Comparison of ENCODE assay signal across 14 cellular contexts in the genomic region with DNA sequence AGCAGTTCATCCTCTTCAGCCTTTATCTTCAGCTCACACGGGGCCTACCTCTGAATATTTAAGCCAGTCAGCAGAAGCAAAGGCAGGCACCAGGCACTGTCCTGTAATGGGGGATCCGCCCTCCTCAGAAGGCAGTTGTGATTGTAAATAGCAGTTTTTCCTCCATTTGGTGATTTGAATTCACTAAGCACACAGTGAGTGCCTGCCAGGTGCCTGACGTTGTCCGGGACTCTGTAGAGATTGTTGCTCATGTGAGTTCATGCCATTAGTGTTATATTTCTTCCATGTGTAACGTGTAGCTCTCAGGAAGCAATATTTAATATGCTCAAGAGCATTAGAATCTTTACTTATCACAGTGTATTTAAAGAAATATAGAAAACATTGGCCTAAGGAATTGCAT. TPM values are rescaled to one million over a fixed set of nuclear protein-coding genes. Genes with fewer than 3 reads are reported as not detected.
A peak's percentile ranks its signal among the peaks of the same experiment; 100 is the strongest.
DNase-seq lines count a peak whose midpoint lies in the region; ATAC-seq, FAIRE-seq and TF ChIP-seq lines count a peak whose summit lies in the region.
"Had no signal": no experiment of that assay in that cellular context is flagged by ENCODE, and none has a peak within 500 bp of the region (broad histone marks: within the 10 kb centered on the region; RNA-seq: fewer than 3 reads in every experiment).

No MANE protein-coding gene starts in this region.

- TF ChIP-seq CTCF in H9 (conservative IDR thresholded peaks at IDR 0.05) (no peak), HepG2 (CRISPR knock-in tag; IDR thresholded peaks at IDR 0.05) (no peak), lower leg skin (IDR thresholded peaks at IDR 0.05) (no peak), HFFc6 (IDR thresholded peaks at IDR 0.05) (no peak)

- no TSS peak for BruUV-seq in HepG2 (replicated peaks; lab: Mats Ljungman, UMichigan)

- no peak overlapping the region for H3T11ph ChIP-seq in H9 (ENCODE audit: low read length)

- H4K91ac ChIP-seq in H9 (ENCODE audit: insufficient read length, low read depth, low read length) = no peak overlapping the region

- no peak overlapping the region for H3K14ac ChIP-seq in H9 (ENCODE audit: insufficient read depth, low read length)

- H3K79me2 ChIP-seq in H9 (ENCODE audit: insufficient read depth, low read length) = no peaks in the 10 kb centered on the region
- H3K79me2 ChIP-seq in HepG2 (ENCODE audit: insufficient read depth, low read length) = no peaks in the 10 kb centered on the region

- no peak overlapping the region for H2AK5ac ChIP-seq in H9 (ENCODE audit: insufficient read length, low read length)

- H3K4me3 Mint-ChIP-seq in H9 (no peak overlapping the region), HFFc6 (no peak overlapping the region)
- H3K4me3 Mint-ChIP-seq: B cell; CD4-positive, alpha-beta memory T cell had no signal

- TF ChIP-seq EP300 in HepG2 (IDR thresholded peaks at IDR 0.05; ENCODE audit: low read depth in 2 of 2, low read length in 2 of 2) = no peak
- no peak for TF ChIP-seq EP300 in HepG2 (CRISPR knock-in tag; IDR thresholded peaks at IDR 0.05; ENCODE audit: borderline replicate concordance)

- POLR2A ChIA-PET in HepG2 (lab: Yijun Ruan, JAX) = interaction anchor here (0.6 to 3.0 kb wide), 8 partner anchors 9 to 146 kb away, joined by 3 to 18 read pairs (median 6); a partner anchor contains a TSS

- no peak overlapping the region for H4K5ac ChIP-seq in H9 (ENCODE audit: insufficient read length, low read depth, low read length)

- no peak for TF ChIP-seq RAD21 in HepG2 (CRISPR knock-in tag; IDR thresholded peaks at IDR 0.05)

- ATAC-seq in HepG2 = no peak
- no peak for ATAC-seq in HG02763 (IDR thresholded peaks at IDR 0.05; ENCODE audit: unreplicated experiment)
- no peak for ATAC-seq in esophagus mucosa
- ATAC-seq: Panc1, Right ventricle myocardium inferior had no signal

- intact Hi-C loops in HepG2 (cut with micrococcal nuclease; ENCODE audit: unreplicated experiment) = loop anchor here (5.0 kb wide), 1 partner anchor 96 kb away; no protein-coding TSS in a partner anchor
- intact Hi-C loops in lower leg skin (cut with DNase I; ENCODE audit: low total_unique reads) = loop anchor here (10.0 kb wide), 1 partner anchor 98 kb away; no protein-coding TSS in a partner anchor

- no peaks in the 10 kb centered on the region for H3K79me1 ChIP-seq in H9 (ENCODE audit: insufficient read depth, low read depth, low read length, poor library complexity, severe bottlenecking)

- H3K18ac ChIP-seq in H9 (ENCODE audit: insufficient read length, low read depth, low read length) = no peak overlapping the region

- H4K20me1 ChIP-seq in H9 (ENCODE audit: control insufficient read depth, insufficient read depth, insufficient read length) (no peaks in the 10 kb centered on the region), HepG2 (ENCODE audit: insufficient read depth, low read length) (no peaks in the 10 kb centered on the region)

- H3K36me3 ChIP-seq in HepG2 (replicated peaks in 1 of 2; ENCODE audit: control insufficient read depth in 1 of 2, insufficient read depth in 2 of 2, low read length in 2 of 2) = peaks cover 3 to 20% of the 10 kb centered on the region in 2 experiments; a peak in 3 of 5 replicates

- H3K4ac ChIP-seq in H9 (ENCODE audit: low read depth, low read length) = no peak overlapping the region

- H3K4me2 ChIP-seq in H9 (ENCODE audit: insufficient read depth, insufficient read length, low read length) (no peak overlapping the region), HepG2 (ENCODE audit: low read depth, low read length) (peak overlapping the region; percentile 73)

- H2BK20ac ChIP-seq in H9 (ENCODE audit: low read depth, low read length, poor library complexity, severe bottlenecking) = no peak overlapping the region

- H4K8ac ChIP-seq in H9 (replicated peaks; ENCODE audit: insufficient read length, low read depth, low read length) = no peak overlapping the region

- WGBS in H9 (ENCODE audit: extremely low coverage, insufficient read length, low lambda C conversion rate) = no CpG with 5 or more reads among the region's 5 CpGs
- 80% methylated on average over 5 of the region's 5 CpGs for whole genome bisulfite sequencing in HepG2 (ENCODE audit: low lambda C conversion rate)
- 80 to 94% methylated on average over 5 of the region's 5 CpGs for WGBS in lower leg skin, 2 donors

- H3K4me1 Mint-ChIP-seq in H9 = peaks cover 12 to 18% of the 10 kb centered on the region in 2 experiments
- peaks cover 35% of the 10 kb centered on the region for H3K4me1 Mint-ChIP-seq in HFFc6 (ENCODE audit: low read depth)
- H3K4me1 Mint-ChIP-seq: CD4-positive, alpha-beta memory T cell had no signal

- in situ Hi-C loops in HepG2 (cut with HindIII; ENCODE audit: extremely low pct_ligation_motif_present, low pct_unique_long_range_greater_than_20kb) = loop anchor here (5.0 kb wide), 1 partner anchor 111 kb away; no protein-coding TSS in a partner anchor

- DNase-seq in H9 = no peak
- peak; percentile 38 for DNase-seq in SHP77 treated with DMSO at 0.1 percent for 48 hours (lab: John Stamatoyannopoulos, UW)
- DNase-seq in HepG2 (ENCODE audit: low spot score) = no peak
- no peak for DNase-seq in lower leg skin (ENCODE audit: low spot score in 2 of 2)
- DNase-seq in HFFc6 = no peak
- DNase-seq: CD4-positive, alpha-beta memory T cell; DMS 273 treated with DMSO at 0.1 percent for 48 hours; H7; NCI-H1694 had no signal

- no peaks in the 10 kb centered on the region for H3K27me3 ChIP-seq in H9 (ENCODE audit: insufficient read depth, low read length)
- no peaks in the 10 kb centered on the region for H3K27me3 ChIP-seq in HepG2 (ENCODE audit: control insufficient read depth in 1 of 2, insufficient read depth in 2 of 2, low read length in 2 of 2)

- H2BK15ac ChIP-seq in H9 (ENCODE audit: low read depth, low read length) = no peak overlapping the region

- H3K27ac ChIP-seq in H9 (ENCODE audit: insufficient read length, low read depth, low read length) (no peak overlapping the region), HepG2 (ENCODE audit: extremely low read length, insufficient read depth, low read length) (peak overlapping the region; percentile 90)

- TF ChIP-seq POLR2A in HepG2 (IDR thresholded peaks at IDR 0.05; ENCODE audit: insufficient read depth in 1 of 2, low read depth in 2 of 2, low read length in 2 of 2) (no peak), lower leg skin (IDR thresholded peaks at IDR 0.05) (no peak)

- no peak overlapping the region for H3K23ac ChIP-seq in H9 (ENCODE audit: insufficient read length, low read depth, low read length)

- H2AFZ ChIP-seq in H9 (ENCODE audit: low read length) (no peak overlapping the region), HepG2 (ENCODE audit: low read length) (no peak overlapping the region)

- H3K56ac ChIP-seq in H9 (ENCODE audit: insufficient read length, low read depth, low read length) = no peak overlapping the region

- H2BK120ac ChIP-seq in H9 (ENCODE audit: low read depth, low read length, poor library complexity, severe bottlenecking) = no peak overlapping the region

- H3K9ac ChIP-seq in H9 (ENCODE audit: extremely low read depth, insufficient read length, low read length) (no peak overlapping the region), HepG2 (ENCODE audit: insufficient read depth, low read depth, low read length) (peak overlapping the region; percentile 68)

- H3K4me1 ChIP-seq in H9 (ENCODE audit: insufficient read depth, low read length) (no peaks in the 10 kb centered on the region), HepG2 (ENCODE audit: insufficient read depth, low read length) (peaks cover 74% of the 10 kb centered on the region)

- no peak for FAIRE-seq in HepG2 (lab: Jason Lieb, UNC)

- CTCF ChIA-PET in HepG2 (lab: Yijun Ruan, JAX; ENCODE audit: low intra/inter-chr PET ratio, low total read pairs) = no interaction called here

- H3K9me3 ChIP-seq in H9 (ENCODE audit: control insufficient read depth, low read depth, low read length) (no peaks in the 10 kb centered on the region), HepG2 (ENCODE audit: low read length) (no peaks in the 10 kb centered on the region)

- H2BK5ac ChIP-seq in H9 (ENCODE audit: insufficient read length, low read length) = no peak overlapping the region

- no peaks in the 10 kb centered on the region for H3K9me3 Mint-ChIP-seq in H9
- no peaks in the 10 kb centered on the region for H3K9me3 Mint-ChIP-seq in HFFc6
- H3K9me3 Mint-ChIP-seq: CD4-positive, alpha-beta memory T cell had no signal

- H3K23me2 ChIP-seq in H9 (ENCODE audit: insufficient read length, low read depth, low read length, poor library complexity, severe bottlenecking) = peaks cover 2% of the 10 kb centered on the region

- H3K36me3 Mint-ChIP-seq in H9 (ENCODE audit: insufficient read depth in 1 of 3, low read depth in 3 of 3) (peaks cover 47 to 93% (median 87%) of the 10 kb centered on the region in 3 experiments), HFFc6 (ENCODE audit: low read depth) (peaks cover 16% of the 10 kb centered on the region)

- no peaks in the 10 kb centered on the region for H3K27me3 Mint-ChIP-seq in H9 (ENCODE audit: low read depth)
- peaks cover 4% of the 10 kb centered on the region; the same call in 1 of the 2 replicates for H3K27me3 Mint-ChIP-seq in HFFc6 (ENCODE audit: insufficient read depth)
- H3K27me3 Mint-ChIP-seq: B cell; CD4-positive, alpha-beta memory T cell had no signal

- H3K27ac Mint-ChIP-seq in H9 (peak overlapping the region; percentile 17 to 78 (median 21); a peak in 3 of 7 replicates), HFFc6 (no peak overlapping the region)
- H3K27ac Mint-ChIP-seq: B cell had no signal

- H2BK12ac ChIP-seq in H9 (ENCODE audit: insufficient read length, low read depth, low read length) = no peak overlapping the region

- H3K4me3 ChIP-seq in HepG2 (replicated peaks in 1 of 3; ENCODE audit: insufficient read depth in 1 of 3, low read depth in 2 of 3, low read length in 3 of 3) (peak overlapping the region in 1 of 3 experiments; percentile 47; a peak in 1 of 6 replicates), lower leg skin (ENCODE audit: low read depth, poor library complexity, severe bottlenecking) (no peak overlapping the region)

RNA-seq across cellular contexts. Expression of a gene that starts 17.9 kb away (rescaled TPM):
- total RNA-seq in H9 (2021) (48.7 and 50.2 TPM in 2 replicates), HepG2 (2016; rRNA removed; fragmentation: Illumina TruSeq; extraction: Trizol) (39.5 and 48.6 TPM in 2 replicates), esophagus mucosa (27.0 TPM), lower leg skin (10 to 100 TPM; 14.9 to 30.4 (median 23.3) TPM)
- 13.0 and 14.5 TPM in 2 replicates for total RNA-seq in HepG2 (2016; cell fraction: cytosol; rRNA removed; fragmentation: Illumina TruSeq; extraction: Trizol; ENCODE audit: low read depth)
- 42.3 and 49.9 TPM in 2 replicates for total RNA-seq in HepG2 (2016; cell fraction: insoluble cytoplasmic fraction; rRNA removed; fragmentation: Illumina TruSeq; extraction: Trizol)
- 29.2 and 32.0 TPM in 2 replicates for total RNA-seq in HepG2 (2016; cell fraction: membrane; rRNA removed; fragmentation: Illumina TruSeq; extraction: Trizol)
- 25.4 and 25.5 TPM in 2 replicates for total RNA-seq in HepG2 (2016; cell fraction: nucleus; rRNA removed; fragmentation: Illumina TruSeq; extraction: Trizol)
- 35.6 and 37.8 TPM in 2 replicates for polyA plus RNA-seq in HepG2 (2011; rRNA removed)
- polyA plus RNA-seq in HepG2 (2011; cell fraction: cytosol; rRNA removed) = 25.0 and 32.1 TPM in 2 replicates
- 31.4 and 44.9 TPM in 2 replicates for polyA plus RNA-seq in HepG2 (2011; cell fraction: nucleus; rRNA removed)
- polyA plus RNA-seq in HepG2 (2012) = 33.2 and 56.4 TPM in 2 replicates
- 12.2 and 18.6 TPM in 2 replicates for polyA plus RNA-seq in HepG2 (2016; cell fraction: cytosol; fragmentation: Illumina TruSeq; extraction: Trizol; ENCODE audit: low read depth)
- 57.7 and 60.4 TPM in 2 replicates for polyA plus RNA-seq in HepG2 (2016; cell fraction: insoluble cytoplasmic fraction; fragmentation: Illumina TruSeq; extraction: Trizol; ENCODE audit: low read depth)
- 24.1 and 29.1 TPM in 2 replicates for polyA plus RNA-seq in HepG2 (2016; cell fraction: membrane; fragmentation: Illumina TruSeq; extraction: Trizol; ENCODE audit: low read depth)
- 40.4 and 41.8 TPM in 2 replicates for polyA plus RNA-seq in HepG2 (2016; cell fraction: nucleus; fragmentation: Illumina TruSeq; extraction: Trizol; ENCODE audit: insufficient read depth, low read depth)
- 7.2 and 21.2 TPM in 2 replicates for polyA minus RNA-seq in HepG2 (2011; rRNA and poly(A)+ RNA removed; ENCODE audit: low replicate concordance)
- 12.7 and 16.3 TPM in 2 replicates for polyA minus RNA-seq in HepG2 (2011; cell fraction: cytosol; rRNA and poly(A)+ RNA removed)
- 34.6 and 42.1 TPM in 2 replicates for polyA minus RNA-seq in HepG2 (2011; cell fraction: nucleus; rRNA and poly(A)+ RNA removed)
- 10 to 100 TPM in 5 of 6 experiments, 1 to 10 TPM in 1; 9.3 to 14.6 (median 11.9) TPM for total RNA-seq in HFFc6 (2021; fragmentation: NEBNext Ultra II Directional; extraction: Animal tissue kit (Norgen Biotek cat#: 25700))

RNA-seq across cellular contexts. Expression of a gene that starts 21.0 kb away (rescaled TPM):
- total RNA-seq in H9 (2021) (258 and 268 TPM in 2 replicates), HepG2 (2016; rRNA removed; fragmentation: Illumina TruSeq; extraction: Trizol) (35.3 and 38.1 TPM in 2 replicates), esophagus mucosa (70.3 TPM), lower leg skin (100 to 1,000 TPM; 104 to 219 (median 142) TPM)
- 10.1 and 10.3 TPM in 2 replicates for total RNA-seq in HepG2 (2016; cell fraction: cytosol; rRNA removed; fragmentation: Illumina TruSeq; extraction: Trizol; ENCODE audit: low read depth)
- 32.8 and 36.3 TPM in 2 replicates for total RNA-seq in HepG2 (2016; cell fraction: insoluble cytoplasmic fraction; rRNA removed; fragmentation: Illumina TruSeq; extraction: Trizol)
- total RNA-seq in HepG2 (2016; cell fraction: membrane; rRNA removed; fragmentation: Illumina TruSeq; extraction: Trizol) = 12.7 and 14.0 TPM in 2 replicates
- total RNA-seq in HepG2 (2016; cell fraction: nucleus; rRNA removed; fragmentation: Illumina TruSeq; extraction: Trizol) = 13.9 and 14.1 TPM in 2 replicates
- 106 and 178 TPM in 2 replicates for polyA plus RNA-seq in HepG2 (2011; rRNA removed)
- 118 and 142 TPM in 2 replicates for polyA plus RNA-seq in HepG2 (2011; cell fraction: cytosol; rRNA removed)
- 111 and 136 TPM in 2 replicates for polyA plus RNA-seq in HepG2 (2011; cell fraction: nucleus; rRNA removed)
- 89.5 and 170 TPM in 2 replicates for polyA plus RNA-seq in HepG2 (2012)
- polyA plus RNA-seq in HepG2 (2016; cell fraction: cytosol; fragmentation: Illumina TruSeq; extraction: Trizol; ENCODE audit: low read depth) = 7.8 and 9.2 TPM in 2 replicates
- polyA plus RNA-seq in HepG2 (2016; cell fraction: insoluble cytoplasmic fraction; fragmentation: Illumina TruSeq; extraction: Trizol; ENCODE audit: low read depth) = 37.3 and 40.4 TPM in 2 replicates
- 8.6 and 9.4 TPM in 2 replicates for polyA plus RNA-seq in HepG2 (2016; cell fraction: membrane; fragmentation: Illumina TruSeq; extraction: Trizol; ENCODE audit: low read depth)
- polyA plus RNA-seq in HepG2 (2016; cell fraction: nucleus; fragmentation: Illumina TruSeq; extraction: Trizol; ENCODE audit: insufficient read depth, low read depth) = 25.9 and 28.8 TPM in 2 replicates
- 14.5 and 150 TPM in 2 replicates for polyA minus RNA-seq in HepG2 (2011; rRNA and poly(A)+ RNA removed; ENCODE audit: low replicate concordance)
- polyA minus RNA-seq in HepG2 (2011; cell fraction: cytosol; rRNA and poly(A)+ RNA removed) = 76.6 and 136 TPM in 2 replicates
- 30.0 and 49.6 TPM in 2 replicates for polyA minus RNA-seq in HepG2 (2011; cell fraction: nucleus; rRNA and poly(A)+ RNA removed)
- total RNA-seq in HFFc6 (2021; fragmentation: NEBNext Ultra II Directional; extraction: Animal tissue kit (Norgen Biotek cat#: 25700)) = 100 to 1,000 TPM; 114 to 152 (median 120) TPM
